1 cellular context compared by ENCODE assay signal in genomic region chr5:43556857-43557593, GRCh38.
TF ChIP-seq lines count a peak whose summit lies in the region.

TSS of gene PAIP1 (minus strand) at chr5:43557077. CDS start at chr5:43556846, 231 bp downstream.

TF ChIP-seq in HepG2, 621 proteins besides CTCF, POLR2A, EP300 and RAD21 (continued from another document and continues in another):
- TF ChIP-seq CREB3 (CRISPR knock-in tag; IDR thresholded peaks at IDR 0.05) (no peak), HOMEZ (CRISPR knock-in tag; IDR thresholded peaks at IDR 0.05; ENCODE audit: low read depth) (no peak; the same call in 1 of the 2 replicates), CBFB (CRISPR knock-in tag; IDR thresholded peaks at IDR 0.05) (0 out of 2 replicates have a peak, but pooled peaks have one; percentile 18), XBP1 (CRISPR knock-in tag; IDR thresholded peaks at IDR 0.05) (no peak), PHF21A (CRISPR knock-in tag; IDR thresholded peaks at IDR 0.05) (peak; percentile 60; the same call in 1 of the 2 replicates), HNF1A (IDR thresholded peaks at IDR 0.05; ENCODE audit: low read depth) (no peak), HNF1A (CRISPR knock-in tag; IDR thresholded peaks at IDR 0.05; ENCODE audit: borderline replicate concordance) (peak; percentile 44; the same call in 1 of the 2 replicates), ZNF883 (CRISPR knock-in tag; IDR thresholded peaks at IDR 0.05; ENCODE audit: not compliant biosample characterization) (no peak), MBD4 (IDR thresholded peaks at IDR 0.05; ENCODE audit: borderline replicate concordance, low read length) (no peak), TCF7 (IDR thresholded peaks at IDR 0.05; ENCODE audit: low read depth) (no peak), LBX2 (CRISPR knock-in tag; IDR thresholded peaks at IDR 0.05; ENCODE audit: borderline replicate concordance) (no peak), ARNT2 (CRISPR knock-in tag; IDR thresholded peaks at IDR 0.05; ENCODE audit: low read depth) (no peak; the same call in 1 of the 2 replicates), DNMT3B (CRISPR knock-in tag; conservative IDR thresholded peaks at IDR 0.05) (no peak), ZNF784 (CRISPR knock-in tag; IDR thresholded peaks at IDR 0.05; ENCODE audit: borderline replicate concordance) (no peak; the same call in 1 of the 2 replicates), ZNF770 (CRISPR knock-in tag; IDR thresholded peaks at IDR 0.05) (peak; percentile 42; the same call in 1 of the 2 replicates), ZFP82 (CRISPR knock-in tag; IDR thresholded peaks at IDR 0.05; ENCODE audit: borderline replicate concordance) (peak; percentile 68), FOXM1 (CRISPR knock-in tag; IDR thresholded peaks at IDR 0.05) (no peak), BHLHE40 (IDR thresholded peaks at IDR 0.05; ENCODE audit: low read length) (no peak), ZEB1 (IDR thresholded peaks at IDR 0.05; ENCODE audit: insufficient replicate concordance, low read depth) (peak; percentile 81), ERF (CRISPR knock-in tag; IDR thresholded peaks at IDR 0.05) (peak; percentile 16; the same call in 1 of the 2 replicates), ADNP (CRISPR knock-in tag; IDR thresholded peaks at IDR 0.05) (no peak), HES4 (CRISPR knock-in tag; IDR thresholded peaks at IDR 0.05; ENCODE audit: borderline replicate concordance) (peak; percentile 64; the same call in 1 of the 2 replicates), YY1 (IDR thresholded peaks at IDR 0.05; ENCODE audit: insufficient read depth, insufficient replicate concordance, low read depth, low read length) (peak; percentile 52), ZSCAN29 (CRISPR knock-in tag; conservative IDR thresholded peaks at IDR 0.05) (no peak), CEBPZ (IDR thresholded peaks at IDR 0.05; ENCODE audit: low read length) (no peak), CSRNP1 (CRISPR knock-in tag; IDR thresholded peaks at IDR 0.05) (no peak), DPF2 (CRISPR knock-in tag; IDR thresholded peaks at IDR 0.05; ENCODE audit: borderline replicate concordance, low read depth) (no peak), MXI1 (IDR thresholded peaks at IDR 0.05; ENCODE audit: borderline replicate concordance, low read depth, low read length) (no peak), RAD51 (IDR thresholded peaks at IDR 0.05; ENCODE audit: borderline replicate concordance) (no peak), ZNF605 (CRISPR knock-in tag; IDR thresholded peaks at IDR 0.05) (no peak), ZNF749 (CRISPR knock-in tag; IDR thresholded peaks at IDR 0.05; ENCODE audit: borderline replicate concordance) (no peak), ZNF598 (CRISPR knock-in tag; IDR thresholded peaks at IDR 0.05; ENCODE audit: borderline replicate concordance) (no peak), TEF (CRISPR knock-in tag; IDR thresholded peaks at IDR 0.05) (no peak), RORA (CRISPR knock-in tag; IDR thresholded peaks at IDR 0.05) (no peak), SAFB2 (CRISPR knock-in tag; IDR thresholded peaks at IDR 0.05; ENCODE audit: borderline replicate concordance, low read depth) (peak; percentile 60; the same call in 1 of the 2 replicates)
